In genomic region chr6:126170875-126171489, GRCh38 we compare ENCODE assay signal across 8 cellular contexts.
DNase-seq lines count a peak whose midpoint lies in the region; ATAC-seq, FAIRE-seq and TF ChIP-seq lines count a peak whose summit lies in the region.

No MANE protein-coding gene starts in this region.

- no peak for FAIRE-seq in frontal cortex (lab: Jason Lieb, UNC)

- peak; percentile 45 for TF ChIP-seq CTCF in progenitor cell of endocrine pancreas (IDR thresholded peaks at IDR 0.05; ENCODE audit: unreplicated experiment)

- H3K27ac Mint-ChIP-seq in progenitor cell of endocrine pancreas = no peak overlapping the region

- H3K9me3 Mint-ChIP-seq in progenitor cell of endocrine pancreas (ENCODE audit: low read depth) = no peaks in the 10 kb centered on the region

- H3K36me3 Mint-ChIP-seq in progenitor cell of endocrine pancreas (ENCODE audit: insufficient read depth) = no peaks in the 10 kb centered on the region

- no peaks in the 10 kb centered on the region for H3K4me1 Mint-ChIP-seq in progenitor cell of endocrine pancreas (ENCODE audit: low read depth)

- H3K4me3 Mint-ChIP-seq in progenitor cell of endocrine pancreas (ENCODE audit: low read depth) = no peak overlapping the region

- ATAC-seq in GM18511 (IDR thresholded peaks at IDR 0.05; ENCODE audit: unreplicated experiment) (peak; percentile 90), HG02840 (IDR thresholded peaks at IDR 0.05; ENCODE audit: low FRiP score, unreplicated experiment) (peak; percentile 64)

- peaks cover 3% of the 10 kb centered on the region for H3K27me3 Mint-ChIP-seq in progenitor cell of endocrine pancreas

- peak; percentile 8 for DNase-seq in COLO668 (lab: John Stamatoyannopoulos, UW; ENCODE audit: unreplicated experiment)
- peak; percentile 9 for DNase-seq in NCI-H226
- peak; percentile 5 for DNase-seq in cerebellar cortex (ENCODE audit: low spot score)
- no peak for DNase-seq in progenitor cell of endocrine pancreas (ENCODE audit: low spot score, unreplicated experiment)
- no peak for DNase-seq in nucleus accumbens (lab: John Stamatoyannopoulos, UW)
- DNase-seq in frontal cortex (ENCODE audit: low spot score in 2 of 2) = no peak

Comparison
In these comparisons a context has a peak if more than half of its experiments do, and no peak if none do; other contexts are left out.
1. DNase-seq: peak in COLO668 (single experiment), NCI-H226 (single experiment) and cerebellar cortex (single experiment); none in progenitor cell of endocrine pancreas (single experiment), nucleus accumbens (0 of 56) and frontal cortex (0 of 2).